1 cellular context compared by ENCODE assay signal in the genomic region with DNA sequence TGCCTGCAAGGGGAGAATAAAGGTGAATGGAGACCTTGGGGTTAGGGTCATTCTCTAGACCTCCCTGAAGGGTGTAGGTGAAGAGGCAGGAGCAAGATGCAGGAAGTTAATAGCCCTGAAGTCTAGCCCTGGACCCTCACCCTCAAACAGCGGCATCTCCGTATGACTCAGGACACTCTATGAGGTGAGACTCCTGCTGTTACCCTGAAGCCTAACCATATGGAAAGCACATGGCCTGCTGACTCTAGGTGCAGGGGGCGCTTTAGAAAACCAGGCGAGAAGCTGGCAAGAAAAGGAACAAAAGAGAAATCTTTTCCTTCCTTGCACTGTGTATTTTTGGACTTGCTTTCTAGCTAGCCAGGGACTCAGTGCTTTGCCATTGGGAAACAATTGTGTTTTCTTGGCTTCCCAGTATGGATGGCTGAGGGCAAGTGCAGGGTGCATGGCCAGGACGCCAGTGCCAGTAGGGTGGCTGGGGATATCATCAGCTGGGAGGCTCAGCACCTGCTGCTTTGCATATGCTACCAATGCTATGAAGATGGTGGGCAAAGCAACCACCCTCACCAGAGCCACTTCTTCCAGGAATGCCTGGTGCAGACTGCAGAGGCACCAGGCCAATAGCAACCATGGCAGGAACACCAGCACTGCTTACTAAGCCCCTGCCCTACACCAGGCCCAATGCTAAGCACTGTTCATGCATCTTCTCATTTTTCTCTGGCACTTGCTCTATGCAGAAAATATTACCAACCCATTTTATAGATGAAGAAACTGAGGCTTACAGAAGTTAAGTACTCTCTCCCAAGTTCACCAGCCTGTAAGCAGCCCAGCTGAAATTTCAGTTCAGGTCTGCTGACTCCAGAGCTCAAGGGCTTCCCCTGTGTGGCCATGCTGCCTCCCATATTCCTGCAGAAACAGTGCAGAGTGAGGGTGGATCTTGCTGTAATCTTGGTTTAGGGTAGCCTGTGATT.
TF ChIP-seq lines count a peak whose summit lies in the region.

No MANE protein-coding gene starts in this region.

TF ChIP-seq in GM23338, 12 proteins besides CTCF, POLR2A, EP300 and RAD21 (continued from another document):
- TF ChIP-seq, protein P1, sequence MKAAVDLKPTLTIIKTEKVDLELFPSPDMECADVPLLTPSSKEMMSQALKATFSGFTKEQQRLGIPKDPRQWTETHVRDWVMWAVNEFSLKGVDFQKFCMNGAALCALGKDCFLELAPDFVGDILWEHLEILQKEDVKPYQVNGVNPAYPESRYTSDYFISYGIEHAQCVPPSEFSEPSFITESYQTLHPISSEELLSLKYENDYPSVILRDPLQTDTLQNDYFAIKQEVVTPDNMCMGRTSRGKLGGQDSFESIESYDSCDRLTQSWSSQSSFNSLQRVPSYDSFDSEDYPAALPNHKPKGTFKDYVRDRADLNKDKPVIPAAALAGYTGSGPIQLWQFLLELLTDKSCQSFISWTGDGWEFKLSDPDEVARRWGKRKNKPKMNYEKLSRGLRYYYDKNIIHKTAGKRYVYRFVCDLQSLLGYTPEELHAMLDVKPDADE (IDR thresholded peaks at IDR 0.05), result no peak
- no peak for TF ChIP-seq POLR2AphosphoS5 (IDR thresholded peaks at IDR 0.05; ENCODE audit: low read depth)
- TF ChIP-seq, protein P2, sequence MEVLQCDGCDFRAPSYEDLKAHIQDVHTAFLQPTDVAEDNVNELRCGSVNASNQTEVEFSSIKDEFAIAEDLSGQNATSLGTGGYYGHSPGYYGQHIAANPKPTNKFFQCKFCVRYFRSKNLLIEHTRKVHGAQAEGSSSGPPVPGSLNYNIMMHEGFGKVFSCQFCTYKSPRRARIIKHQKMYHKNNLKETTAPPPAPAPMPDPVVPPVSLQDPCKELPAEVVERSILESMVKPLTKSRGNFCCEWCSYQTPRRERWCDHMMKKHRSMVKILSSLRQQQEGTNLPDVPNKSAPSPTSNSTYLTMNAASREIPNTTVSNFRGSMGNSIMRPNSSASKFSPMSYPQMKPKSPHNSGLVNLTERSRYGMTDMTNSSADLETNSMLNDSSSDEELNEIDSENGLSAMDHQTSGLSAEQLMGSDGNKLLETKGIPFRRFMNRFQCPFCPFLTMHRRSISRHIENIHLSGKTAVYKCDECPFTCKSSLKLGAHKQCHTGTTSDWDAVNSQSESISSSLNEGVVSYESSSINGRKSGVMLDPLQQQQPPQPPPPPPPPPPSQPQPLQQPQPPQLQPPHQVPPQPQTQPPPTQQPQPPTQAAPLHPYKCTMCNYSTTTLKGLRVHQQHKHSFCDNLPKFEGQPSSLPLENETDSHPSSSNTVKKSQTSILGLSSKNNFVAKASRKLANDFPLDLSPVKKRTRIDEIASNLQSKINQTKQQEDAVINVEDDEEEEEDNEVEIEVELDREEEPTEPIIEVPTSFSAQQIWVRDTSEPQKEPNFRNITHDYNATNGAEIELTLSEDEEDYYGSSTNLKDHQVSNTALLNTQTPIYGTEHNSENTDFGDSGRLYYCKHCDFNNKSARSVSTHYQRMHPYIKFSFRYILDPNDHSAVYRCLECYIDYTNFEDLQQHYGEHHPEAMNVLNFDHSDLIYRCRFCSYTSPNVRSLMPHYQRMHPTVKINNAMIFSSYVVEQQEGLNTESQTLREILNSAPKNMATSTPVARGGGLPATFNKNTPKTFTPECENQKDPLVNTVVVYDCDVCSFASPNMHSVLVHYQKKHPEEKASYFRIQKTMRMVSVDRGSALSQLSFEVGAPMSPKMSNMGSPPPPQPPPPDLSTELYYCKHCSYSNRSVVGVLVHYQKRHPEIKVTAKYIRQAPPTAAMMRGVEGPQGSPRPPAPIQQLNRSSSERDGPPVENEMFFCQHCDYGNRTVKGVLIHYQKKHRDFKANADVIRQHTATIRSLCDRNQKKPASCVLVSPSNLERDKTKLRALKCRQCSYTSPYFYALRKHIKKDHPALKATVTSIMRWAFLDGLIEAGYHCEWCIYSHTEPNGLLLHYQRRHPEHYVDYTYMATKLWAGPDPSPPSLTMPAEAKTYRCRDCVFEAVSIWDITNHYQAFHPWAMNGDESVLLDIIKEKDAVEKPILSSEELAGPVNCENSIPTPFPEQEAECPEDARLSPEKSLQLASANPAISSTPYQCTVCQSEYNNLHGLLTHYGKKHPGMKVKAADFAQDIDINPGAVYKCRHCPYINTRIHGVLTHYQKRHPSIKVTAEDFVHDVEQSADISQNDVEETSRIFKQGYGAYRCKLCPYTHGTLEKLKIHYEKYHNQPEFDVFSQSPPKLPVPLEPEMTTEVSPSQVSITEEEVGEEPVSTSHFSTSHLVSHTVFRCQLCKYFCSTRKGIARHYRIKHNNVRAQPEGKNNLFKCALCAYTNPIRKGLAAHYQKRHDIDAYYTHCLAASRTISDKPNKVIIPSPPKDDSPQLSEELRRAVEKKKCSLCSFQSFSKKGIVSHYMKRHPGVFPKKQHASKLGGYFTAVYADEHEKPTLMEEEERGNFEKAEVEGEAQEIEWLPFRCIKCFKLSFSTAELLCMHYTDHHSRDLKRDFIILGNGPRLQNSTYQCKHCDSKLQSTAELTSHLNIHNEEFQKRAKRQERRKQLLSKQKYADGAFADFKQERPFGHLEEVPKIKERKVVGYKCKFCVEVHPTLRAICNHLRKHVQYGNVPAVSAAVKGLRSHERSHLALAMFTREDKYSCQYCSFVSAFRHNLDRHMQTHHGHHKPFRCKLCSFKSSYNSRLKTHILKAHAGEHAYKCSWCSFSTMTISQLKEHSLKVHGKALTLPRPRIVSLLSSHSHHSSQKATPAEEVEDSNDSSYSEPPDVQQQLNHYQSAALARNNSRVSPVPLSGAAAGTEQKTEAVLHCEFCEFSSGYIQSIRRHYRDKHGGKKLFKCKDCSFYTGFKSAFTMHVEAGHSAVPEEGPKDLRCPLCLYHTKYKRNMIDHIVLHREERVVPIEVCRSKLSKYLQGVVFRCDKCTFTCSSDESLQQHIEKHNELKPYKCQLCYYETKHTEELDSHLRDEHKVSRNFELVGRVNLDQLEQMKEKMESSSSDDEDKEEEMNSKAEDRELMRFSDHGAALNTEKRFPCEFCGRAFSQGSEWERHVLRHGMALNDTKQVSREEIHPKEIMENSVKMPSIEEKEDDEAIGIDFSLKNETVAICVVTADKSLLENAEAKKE (CRISPR knock-in tag; IDR thresholded peaks at IDR 0.05), result no peak
- TF ChIP-seq, protein P3, sequence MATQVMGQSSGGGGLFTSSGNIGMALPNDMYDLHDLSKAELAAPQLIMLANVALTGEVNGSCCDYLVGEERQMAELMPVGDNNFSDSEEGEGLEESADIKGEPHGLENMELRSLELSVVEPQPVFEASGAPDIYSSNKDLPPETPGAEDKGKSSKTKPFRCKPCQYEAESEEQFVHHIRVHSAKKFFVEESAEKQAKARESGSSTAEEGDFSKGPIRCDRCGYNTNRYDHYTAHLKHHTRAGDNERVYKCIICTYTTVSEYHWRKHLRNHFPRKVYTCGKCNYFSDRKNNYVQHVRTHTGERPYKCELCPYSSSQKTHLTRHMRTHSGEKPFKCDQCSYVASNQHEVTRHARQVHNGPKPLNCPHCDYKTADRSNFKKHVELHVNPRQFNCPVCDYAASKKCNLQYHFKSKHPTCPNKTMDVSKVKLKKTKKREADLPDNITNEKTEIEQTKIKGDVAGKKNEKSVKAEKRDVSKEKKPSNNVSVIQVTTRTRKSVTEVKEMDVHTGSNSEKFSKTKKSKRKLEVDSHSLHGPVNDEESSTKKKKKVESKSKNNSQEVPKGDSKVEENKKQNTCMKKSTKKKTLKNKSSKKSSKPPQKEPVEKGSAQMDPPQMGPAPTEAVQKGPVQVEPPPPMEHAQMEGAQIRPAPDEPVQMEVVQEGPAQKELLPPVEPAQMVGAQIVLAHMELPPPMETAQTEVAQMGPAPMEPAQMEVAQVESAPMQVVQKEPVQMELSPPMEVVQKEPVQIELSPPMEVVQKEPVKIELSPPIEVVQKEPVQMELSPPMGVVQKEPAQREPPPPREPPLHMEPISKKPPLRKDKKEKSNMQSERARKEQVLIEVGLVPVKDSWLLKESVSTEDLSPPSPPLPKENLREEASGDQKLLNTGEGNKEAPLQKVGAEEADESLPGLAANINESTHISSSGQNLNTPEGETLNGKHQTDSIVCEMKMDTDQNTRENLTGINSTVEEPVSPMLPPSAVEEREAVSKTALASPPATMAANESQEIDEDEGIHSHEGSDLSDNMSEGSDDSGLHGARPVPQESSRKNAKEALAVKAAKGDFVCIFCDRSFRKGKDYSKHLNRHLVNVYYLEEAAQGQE (IDR thresholded peaks at IDR 0.05; ENCODE audit: unreplicated experiment), result no peak
- no peak for TF ChIP-seq EZH2phosphoT487 (IDR thresholded peaks at IDR 0.05; ENCODE audit: unreplicated experiment)
